In the genomic region with DNA sequence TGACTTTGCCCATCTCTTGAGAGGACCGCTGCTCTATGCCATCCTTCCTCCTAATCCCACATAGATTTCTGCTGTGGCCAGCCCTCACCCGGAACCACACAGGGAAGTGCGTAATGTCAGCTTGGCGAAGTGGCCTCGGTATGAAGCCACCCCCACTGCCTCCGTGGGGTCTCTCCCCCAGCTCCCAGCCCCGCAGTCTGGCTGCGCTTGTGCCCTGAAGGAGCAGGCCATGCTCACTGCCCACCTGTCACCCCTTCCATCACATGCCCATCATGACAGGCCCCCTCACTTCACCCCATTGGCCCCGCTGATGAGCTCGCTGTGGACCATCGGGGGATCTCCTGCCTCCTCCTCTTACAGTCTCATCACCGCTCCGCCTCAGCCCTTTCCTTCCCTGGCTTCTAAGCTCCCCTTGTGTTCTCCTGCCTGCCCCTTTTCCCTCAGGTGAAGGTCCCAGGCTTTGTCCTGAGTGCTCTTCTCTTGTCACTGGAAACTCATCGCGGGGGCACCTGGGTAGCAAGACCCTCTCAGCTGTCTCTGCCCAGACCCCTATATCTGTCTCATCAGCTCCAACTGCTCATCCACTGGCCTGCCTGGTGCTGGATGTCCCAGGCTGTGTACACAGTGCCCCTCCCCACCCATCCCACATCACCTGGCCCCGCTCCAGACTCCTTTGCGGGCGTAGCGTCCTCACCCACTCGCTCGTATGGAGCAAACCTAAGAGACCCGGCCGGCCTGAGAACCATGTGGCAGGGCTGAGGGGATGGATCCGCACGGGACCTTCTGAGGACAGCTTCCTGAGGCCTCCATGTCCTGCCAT, we compare ENCODE assay signal across 13 cellular contexts.
"Had no signal": no experiment of that assay in that cellular context is flagged by ENCODE, and none has a peak within 500 bp of the region (broad histone marks: within the 10 kb centered on the region; RNA-seq: fewer than 3 reads in every experiment).

No MANE protein-coding gene starts in this region.

- DNase-seq: activated CD4-positive, alpha-beta memory T cell treated with anti-CD3 and anti-CD28 coated beads, Interleukin-2, amount 10 ng/mL, durations not matched to agents 7 days and 5 days; activated CD4-positive, CD25-positive, alpha-beta regulatory T cell treated with anti-CD3 and anti-CD28 coated beads, Interleukin-2, amount 50 U/mL, for 72 hours; activated gamma-delta T cell; activated naive CD8-positive, alpha-beta T cell treated with anti-CD3 and anti-CD28 coated beads for 36 hours; activated T-cell treated with anti-CD3 and anti-CD28 coated beads, Interleukin-2, amount 50 U/mL, for 48 hours; anterior cingulate cortex; foreskin melanocyte; islet precursor cell; naive thymus-derived CD8-positive, alpha-beta T cell; occipital lobe; stimulated activated CD4-positive, alpha-beta T cell treated with anti-CD3 and anti-CD28 coated beads, Interleukin-4, amount 100 ng/mL, for 4 hours; stimulated activated naive CD8-positive, alpha-beta T cell treated with anti-CD3 and anti-CD28 coated beads, Interleukin-15, amount 100 ng/mL, for 72 hours; testis had no signal

- H3K27ac Mint-ChIP-seq: activated CD4-positive, alpha-beta memory T cell treated with anti-CD3 and anti-CD28 coated beads, Interleukin-2, amount 10 ng/mL, durations not matched to agents 7 days and 5 days; activated naive CD8-positive, alpha-beta T cell treated with anti-CD3 and anti-CD28 coated beads for 36 hours; naive thymus-derived CD8-positive, alpha-beta T cell; stimulated activated naive CD8-positive, alpha-beta T cell treated with anti-CD3 and anti-CD28 coated beads, Interleukin-15, amount 100 ng/mL, for 72 hours had no signal

- H3K4me3 ChIP-seq: testis had no signal

- H3K4me3 Mint-ChIP-seq: activated CD4-positive, alpha-beta memory T cell treated with anti-CD3 and anti-CD28 coated beads, Interleukin-2, amount 10 ng/mL, durations not matched to agents 7 days and 5 days; activated naive CD8-positive, alpha-beta T cell treated with anti-CD3 and anti-CD28 coated beads for 36 hours; naive thymus-derived CD8-positive, alpha-beta T cell; stimulated activated naive CD8-positive, alpha-beta T cell treated with anti-CD3 and anti-CD28 coated beads, Interleukin-15, amount 100 ng/mL, for 72 hours had no signal

- H3K9me3 ChIP-seq: testis had no signal

- H3K36me3 Mint-ChIP-seq: activated naive CD8-positive, alpha-beta T cell treated with anti-CD3 and anti-CD28 coated beads for 36 hours; naive thymus-derived CD8-positive, alpha-beta T cell had no signal

- H3K9me3 Mint-ChIP-seq: activated CD4-positive, alpha-beta memory T cell treated with anti-CD3 and anti-CD28 coated beads, Interleukin-2, amount 10 ng/mL, durations not matched to agents 7 days and 5 days; activated naive CD8-positive, alpha-beta T cell treated with anti-CD3 and anti-CD28 coated beads for 36 hours; naive thymus-derived CD8-positive, alpha-beta T cell; stimulated activated naive CD8-positive, alpha-beta T cell treated with anti-CD3 and anti-CD28 coated beads, Interleukin-15, amount 100 ng/mL, for 72 hours had no signal

- ATAC-seq: naive thymus-derived CD8-positive, alpha-beta T cell; stimulated activated naive CD8-positive, alpha-beta T cell treated with anti-CD3 and anti-CD28 coated beads, Interleukin-15, amount 100 ng/mL, for 72 hours had no signal

- H3K27me3 Mint-ChIP-seq: activated CD4-positive, alpha-beta memory T cell treated with anti-CD3 and anti-CD28 coated beads, Interleukin-2, amount 10 ng/mL, durations not matched to agents 7 days and 5 days; activated naive CD8-positive, alpha-beta T cell treated with anti-CD3 and anti-CD28 coated beads for 36 hours had no signal

- H3K4me1 Mint-ChIP-seq: activated CD4-positive, alpha-beta memory T cell treated with anti-CD3 and anti-CD28 coated beads, Interleukin-2, amount 10 ng/mL, durations not matched to agents 7 days and 5 days; activated naive CD8-positive, alpha-beta T cell treated with anti-CD3 and anti-CD28 coated beads for 36 hours; naive thymus-derived CD8-positive, alpha-beta T cell; stimulated activated naive CD8-positive, alpha-beta T cell treated with anti-CD3 and anti-CD28 coated beads, Interleukin-15, amount 100 ng/mL, for 72 hours had no signal

- H3K27me3 ChIP-seq: testis had no signal
